Comparison of ENCODE assay signal across 28 cellular contexts in genomic region chr12:67589078-67589477, GRCh38.
"Had no signal": no experiment of that assay in that cellular context is flagged by ENCODE, and none has a peak within 500 bp of the region (broad histone marks: within the 10 kb centered on the region; RNA-seq: fewer than 3 reads in every experiment).

No MANE protein-coding gene starts in this region.

- H3K27me3 ChIP-seq: esophagus muscularis mucosa, heart right ventricle, left lung, neutrophil, right lobe of liver, stomach, thyroid gland, vagina had no signal

- H3K36me3 ChIP-seq: esophagus muscularis mucosa, heart right ventricle, left lung, lower lobe of right lung, neutrophil, right lobe of liver, stomach, thyroid gland, vagina had no signal

- H3K27me3 Mint-ChIP-seq: memory B cell; natural killer cell treated with Interleukin-12 subunit alpha and Interleukin-12 subunit beta and Interleukin-15 and Interleukin-18, amount 100 ng/mL, for 72 hours; progenitor cell of endocrine pancreas had no signal

- DNase-seq: dermis blood vessel endothelial cell; effector memory CD4-positive, alpha-beta T cell; foreskin melanocyte; glutamatergic neuron; heart right ventricle; hippocampal formation; left cardiac atrium; lower lobe of right lung; right lobe of liver; stimulated activated CD4-positive, alpha-beta T cell treated with anti-CD3 and anti-CD28 coated beads, Interleukin-12 subunit alpha, Interleukin-12 subunit beta, amount 100 ng/mL, for 4 hours; stimulated activated CD4-positive, alpha-beta T cell treated with anti-CD3 and anti-CD28 coated beads, Interleukin-1b, Interleukin-23, amount 100 ng/mL, for 48 hours; stimulated activated CD4-positive, alpha-beta T cell treated with anti-CD3 and anti-CD28 coated beads, Interleukin-4, amount 100 ng/mL, for 1 hour; stimulated activated CD8-positive, alpha-beta memory T cell treated with anti-CD3 and anti-CD28 coated beads, Interleukin-4, amount 100 ng/mL, for 48 hours; stimulated activated naive CD4-positive, alpha-beta T cell; stomach; thyroid gland; trophoblast cell had no signal

- ATAC-seq: left lung; lower lobe of right lung; natural killer cell treated with Interleukin-12 subunit alpha and Interleukin-12 subunit beta and Interleukin-15 and Interleukin-18, amount 100 ng/mL, for 72 hours; right lobe of liver had no signal

- H3K4me1 Mint-ChIP-seq: neural crest cell had no signal

- H3K9me3 ChIP-seq: esophagus muscularis mucosa, heart right ventricle, left lung, lower lobe of right lung, neutrophil, right lobe of liver, stomach, thyroid gland, vagina had no signal

- H3K27ac ChIP-seq: coronary artery, esophagus muscularis mucosa, heart right ventricle, left lung, lower lobe of right lung, neutrophil, parathyroid adenoma, right lobe of liver, stomach, thyroid gland, vagina had no signal

- H3K4me1 ChIP-seq: lower lobe of right lung had no signal

- H3K27ac Mint-ChIP-seq: memory B cell, progenitor cell of endocrine pancreas had no signal

- H3K4me3 ChIP-seq: coronary artery, esophagus muscularis mucosa, heart right ventricle, left lung, lower lobe of right lung, right lobe of liver, smooth muscle cell, stomach, thyroid gland, vagina had no signal

- H3K4me3 Mint-ChIP-seq: memory B cell; natural killer cell treated with Interleukin-12 subunit alpha and Interleukin-12 subunit beta and Interleukin-15 and Interleukin-18, amount 100 ng/mL, for 72 hours; neural crest cell had no signal
